Comparison of ENCODE assay signal across 27 cellular contexts in the genomic region with DNA sequence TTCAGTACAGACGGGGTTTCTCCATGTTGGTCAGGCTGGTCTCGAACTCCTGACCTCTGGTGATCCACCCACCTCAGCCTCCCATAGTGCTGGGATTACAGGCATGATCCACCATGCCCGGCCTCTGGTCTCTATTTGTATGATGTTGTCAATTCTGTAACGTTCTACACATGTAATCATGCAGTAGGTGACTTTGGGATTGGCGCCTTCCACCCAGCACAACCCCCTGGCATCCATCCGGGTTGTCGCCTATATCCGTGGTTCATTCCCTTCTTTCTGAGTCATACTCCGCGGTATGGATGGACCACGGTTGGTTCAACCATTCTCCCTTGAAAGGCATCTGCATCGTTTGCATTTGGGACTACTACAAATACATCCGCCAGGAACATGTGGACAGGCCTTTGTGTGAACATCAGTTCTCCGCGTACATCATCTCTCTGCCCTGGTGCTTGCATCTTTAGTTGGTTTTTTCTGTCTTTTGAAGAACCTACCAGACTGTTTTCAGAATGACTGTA.
"Had no signal": no experiment of that assay in that cellular context is flagged by ENCODE, and none has a peak within 500 bp of the region (broad histone marks: within the 10 kb centered on the region; RNA-seq: fewer than 3 reads in every experiment).

No MANE protein-coding gene starts in this region.

- H3K27me3 Mint-ChIP-seq: activated CD4-positive, alpha-beta T cell treated with anti-CD3 and anti-CD28 coated beads for 36 hours; activated naive CD8-positive, alpha-beta T cell; activated T-cell treated with anti-CD3 and anti-CD28 coated beads, Interleukin-2, amount 50 U/mL, for 24 hours had no signal

- H3K27ac Mint-ChIP-seq: activated B cell treated with CpG ODN at 0.5 μM for 24 hours; activated CD4-positive, alpha-beta T cell treated with anti-CD3 and anti-CD28 coated beads for 36 hours; activated naive CD8-positive, alpha-beta T cell; activated T-cell treated with anti-CD3 and anti-CD28 coated beads, Interleukin-2, amount 50 U/mL, for 24 hours; activated T-helper 2 cell treated with anti-CD3 and anti-CD28 coated beads, Interferon-gamma antibody, Interleukin-2, Interleukin-4, amounts not matched to agents 10 μg/mL and 5 μg/mL and 100 μg/mL, durations not matched to agents 14 hours and 24 hours and 36 hours; natural killer cell; T-helper 1 cell treated with Interleukin-12 subunit alpha and Interleukin-12 subunit beta and Interleukin-4 antibody, amounts not matched to agents 30 μg/mL and 1 μg/mL, for 36 hours had no signal

- H3K27me3 ChIP-seq: adrenal gland, ascending aorta, esophagus muscularis mucosa, hepatocyte, left lung, ovary, testis had no signal

- H3K4me2 ChIP-seq: hepatocyte had no signal

- H3K9me3 Mint-ChIP-seq: activated T-cell treated with anti-CD3 and anti-CD28 coated beads, Interleukin-2, amount 50 U/mL, for 24 hours; natural killer cell had no signal

- H3K36me3 ChIP-seq: adrenal gland, ascending aorta, left lung, ovary had no signal

- H3K36me3 Mint-ChIP-seq: natural killer cell had no signal

- H3K4me3 ChIP-seq: adrenal gland, ascending aorta, coronary artery, esophagus muscularis mucosa, hepatocyte, left lung, lung, ovary, skin epidermis, testis had no signal

- H3K4me3 Mint-ChIP-seq: activated B cell treated with CpG ODN at 0.5 μM for 24 hours; activated CD4-positive, alpha-beta T cell treated with anti-CD3 and anti-CD28 coated beads for 36 hours; activated naive CD8-positive, alpha-beta T cell; activated T-cell treated with anti-CD3 and anti-CD28 coated beads, Interleukin-2, amount 50 U/mL, for 24 hours; natural killer cell; stimulated activated naive B cell treated with anti-CD40 and anti-IgM and Interleukin-4, amounts not matched to agents 10 μg/mL and 1 μg/mL and 100 μg/mL, for 72 hours; T-helper 1 cell treated with Interleukin-12 subunit alpha and Interleukin-12 subunit beta and Interleukin-4 antibody, amounts not matched to agents 30 μg/mL and 1 μg/mL, for 36 hours; type B pancreatic cell had no signal

- H3K27ac ChIP-seq: ascending aorta, coronary artery, left lung, ovary, testis had no signal

- H2AFZ ChIP-seq: hepatocyte had no signal

- H3K4me1 ChIP-seq: ascending aorta had no signal

- ATAC-seq: left lung, natural killer cell, right cardiac atrium had no signal

- DNase-seq: activated B cell treated with CpG ODN at 0.5 μM for 24 hours; activated CD4-positive, alpha-beta T cell treated with anti-CD3 and anti-CD28 coated beads for 36 hours; activated CD4-positive, alpha-beta T cell treated with anti-CD3 and anti-CD28 coated beads, Interleukin-2, amount 50 U/mL, for 4 hours; activated CD8-positive, alpha-beta memory T cell treated with anti-CD3 and anti-CD28 coated beads for 24 hours; activated CD8-positive, alpha-beta memory T cell treated with anti-CD3 and anti-CD28 coated beads, Interleukin-2, amount 50 U/mL, for 4 hours; activated naive CD4-positive, alpha-beta T cell; activated T-cell treated with anti-CD3 and anti-CD28 coated beads, Interleukin-2, amount 50 U/mL, for 24 hours; glutamatergic neuron; kidney glomerular epithelial cell; left lung; natural killer cell; ovary; right cardiac atrium; stimulated activated naive B cell treated with anti-CD40 and anti-IgM and Interleukin-4, amounts not matched to agents 10 μg/mL and 1 μg/mL and 100 μg/mL, for 72 hours; T1000; testis had no signal

- H3K9me3 ChIP-seq: adrenal gland, ascending aorta, left lung, ovary, testis had no signal

- H3K4me1 Mint-ChIP-seq: natural killer cell had no signal
